Comparison of ENCODE assay signal across 24 cellular contexts in genomic region chr16:11306381-11306780, GRCh38. TPM values are rescaled to one million over a fixed set of nuclear protein-coding genes. Genes with fewer than 3 reads are reported as not detected.
DNase-seq lines count a peak whose midpoint lies in the region; ATAC-seq, FAIRE-seq and TF ChIP-seq lines count a peak whose summit lies in the region.
"Had no signal": no experiment of that assay in that cellular context is flagged by ENCODE, and none has a peak within 500 bp of the region (broad histone marks: within the 10 kb centered on the region; RNA-seq: fewer than 3 reads in every experiment).

No MANE protein-coding gene starts in this region.

- in situ Hi-C loops in GM12878 (cut with MboI) = loop anchor here (5.0 to 10.0 kb wide), 2 partner anchors 339 to 1002 kb away; no protein-coding TSS in a partner anchor

- H3K79me2 ChIP-seq in GM12878 (ENCODE audit: control insufficient read depth, insufficient read depth, low read length) (no peaks in the 10 kb centered on the region), SK-N-SH (ENCODE audit: insufficient read depth) (no peaks in the 10 kb centered on the region)

- no peaks in the 10 kb centered on the region for H3K9me2 ChIP-seq in SK-N-SH

- no peaks in the 10 kb centered on the region for H4K20me1 ChIP-seq in BLaER1
- H4K20me1 ChIP-seq in GM12878 (ENCODE audit: control insufficient read depth, insufficient read depth) = no peaks in the 10 kb centered on the region
- H4K20me1 ChIP-seq in SK-N-SH (ENCODE audit: insufficient read depth) = no peaks in the 10 kb centered on the region
- H4K20me1 ChIP-seq: BLaER1 treated with 17β-estradiol and CSF1 and Interleukin-3, amounts not matched to agents 10 nM and 100 nM had no signal

- no TSS peak for BruUV-seq in GM12878 (replicated peaks; lab: Mats Ljungman, UMichigan)

- H2AFZ ChIP-seq in GM12878 (ENCODE audit: control insufficient read depth, low read depth, low read length) = no peak overlapping the region
- H2AFZ ChIP-seq in SK-N-SH (ENCODE audit: low read depth) = no peak overlapping the region

- POLR2A ChIA-PET in GM12878 (lab: Charles Lee) = no interaction called here
- POLR2A ChIA-PET in SK-N-SH (lab: Yijun Ruan, JAX) = no interaction called here

- CTCF ChIA-PET in GM12878 (lab: Yijun Ruan, JAX) = no interaction called here
- CTCF ChIA-PET in SK-N-SH (lab: Yijun Ruan, JAX) = no interaction called here

- ATAC-seq in GM12878 = no peak
- ATAC-seq: A549; activated T-cell treated with anti-CD3 and anti-CD28 coated beads, Interleukin-2, amount 50 U/mL, for 4 hours; heart right ventricle had no signal

- TF ChIP-seq RAD21 in GM12878 (IDR thresholded peaks at IDR 0.05; ENCODE audit: insufficient read depth, low read depth, low read length) = no peak
- TF ChIP-seq RAD21 in SK-N-SH (IDR thresholded peaks at IDR 0.05; ENCODE audit: low read length) = no peak

- H3K27me3 Mint-ChIP-seq in glutamatergic neuron (ENCODE audit: unreplicated experiment) = peaks cover 1% of the 10 kb centered on the region

- DNase-seq in GM12878 (ENCODE audit: low read depth, low spot score) (no peak), SK-N-SH (no peak), glutamatergic neuron (no peak)
- DNase-seq: activated CD4-positive, CD25-positive, alpha-beta regulatory T cell treated with anti-CD3 and anti-CD28 coated beads, Interleukin-2, amount 50 U/mL, for 72 hours; activated CD8-positive, alpha-beta memory T cell treated with anti-CD3 and anti-CD28 coated beads for 24 hours; activated naive CD4-positive, alpha-beta T cell treated with Interleukin-2 at 50 U/mL for 16 hours; activated T-cell treated with anti-CD3 and anti-CD28 coated beads, Interleukin-2, amount 50 U/mL, for 4 hours; amygdala; dermis blood vessel endothelial cell; H9; heart right ventricle; KG1; left lung; MV-4-11; NCI-H187; NCI-H69; nephron progenitor cell had no signal

- TF ChIP-seq EP300 in GM12878 (IDR thresholded peaks at IDR 0.05; ENCODE audit: borderline replicate concordance in 1 of 2, control insufficient read depth in 1 of 2, low read depth in 2 of 2, low read length in 2 of 2) (no peak), SK-N-SH (IDR thresholded peaks at IDR 0.05; ENCODE audit: borderline replicate concordance in 1 of 2, low read depth in 1 of 2, low read length in 1 of 2) (no peak)

- TF ChIP-seq CTCF in GM12878 (IDR thresholded peaks at IDR 0.05 in 2 of 3, conservative IDR thresholded peaks at IDR 0.05 in 1 of 3; ENCODE audit: control insufficient read depth in 2 of 3, extremely low read depth in 1 of 3, insufficient read depth in 1 of 3, low read depth in 3 of 3, low read length in 3 of 3) (no peak), SK-N-SH (IDR thresholded peaks at IDR 0.05) (no peak), glutamatergic neuron (IDR thresholded peaks at IDR 0.05; ENCODE audit: partially characterized antibody, unreplicated experiment) (no peak)

- RAD21 ChIA-PET in GM12878 (lab: Charles Lee; ENCODE audit: unreplicated experiment) = no interaction called here

- H3K36me3 ChIP-seq in BLaER1 (no peaks in the 10 kb centered on the region), GM12878 (ENCODE audit: control insufficient read depth in 2 of 2, insufficient read depth in 2 of 2, low read length in 1 of 2) (no peaks in the 10 kb centered on the region), SK-N-SH (replicated peaks in 1 of 2; ENCODE audit: control insufficient read depth in 1 of 2, insufficient read depth in 2 of 2, low read length in 1 of 2) (no peaks in the 10 kb centered on the region)
- H3K36me3 ChIP-seq: BLaER1 treated with 17β-estradiol and CSF1 and Interleukin-3, amounts not matched to agents 10 nM and 100 nM; heart right ventricle; left lung had no signal

- WGBS in GM12878 (ENCODE audit: insufficient coverage, insufficient replicate concordance, low lambda C conversion rate, missing lambda C conversion rate) = 96% methylated on average over 8 of the region's 8 CpGs
- WGBS in SK-N-SH (ENCODE audit: low lambda C conversion rate) = 85% methylated on average over 8 of the region's 8 CpGs

- peaks cover 2% of the 10 kb centered on the region for H3K4me1 Mint-ChIP-seq in glutamatergic neuron (ENCODE audit: low read depth, unreplicated experiment)

- SMC1A ChIA-PET in GM12878 (lab: Charles Lee; ENCODE audit: uncharacterized antibody, unreplicated experiment) = no interaction called here

- H3K9me3 ChIP-seq in BLaER1 (peaks cover 34% of the 10 kb centered on the region), GM12878 (replicated peaks; ENCODE audit: control insufficient read depth, insufficient read depth, low read length) (peaks cover 2% of the 10 kb centered on the region; the same call in 2 of the 3 replicates), SK-N-SH (no peaks in the 10 kb centered on the region)
- H3K9me3 ChIP-seq: A549, left lung had no signal

- H3K4me1 ChIP-seq in BLaER1 = peaks cover 54% of the 10 kb centered on the region
- peaks cover 62% of the 10 kb centered on the region for H3K4me1 ChIP-seq in GM12878 (ENCODE audit: control insufficient read depth, insufficient read depth, low read length)
- H3K4me1 ChIP-seq in SK-N-SH (ENCODE audit: control insufficient read depth in 1 of 2, insufficient read depth in 2 of 2, low read depth in 1 of 2, low read length in 1 of 2) = peaks cover 0 to 12% of the 10 kb centered on the region in 2 experiments; a peak in 1 of 4 replicates
- H3K4me1 ChIP-seq: A549 had no signal

- intact Hi-C loops in GM12878 (cut with micrococcal nuclease; ENCODE audit: unreplicated experiment) = no loop called here

- H3K4me3 Mint-ChIP-seq in glutamatergic neuron (ENCODE audit: unreplicated experiment) = no peak overlapping the region
- H3K4me3 Mint-ChIP-seq: activated T-cell treated with anti-CD3 and anti-CD28 coated beads, Interleukin-2, amount 50 U/mL, for 4 hours; H9; nephron progenitor cell had no signal

- no peaks in the 10 kb centered on the region for H3K27me3 ChIP-seq in BLaER1
- no peaks in the 10 kb centered on the region for H3K27me3 ChIP-seq in GM12878 (replicated peaks in 1 of 2; ENCODE audit: control insufficient read depth in 2 of 2, insufficient read depth in 2 of 2, low read length in 1 of 2)
- H3K27me3 ChIP-seq in SK-N-SH (ENCODE audit: insufficient read depth) = no peaks in the 10 kb centered on the region
- H3K27me3 ChIP-seq: BLaER1 treated with 17β-estradiol and CSF1 and Interleukin-3, amounts not matched to agents 10 nM and 100 nM; heart right ventricle; left lung had no signal

- H3K4me3 ChIP-seq in BLaER1 (no peak overlapping the region), GM12878 (no peak overlapping the region), SK-N-SH (ENCODE audit: low read depth in 2 of 2, low read length in 1 of 2) (no peak overlapping the region)
- H3K4me3 ChIP-seq: A549; BLaER1 treated with 17β-estradiol and CSF1 and Interleukin-3, amounts not matched to agents 10 nM and 100 nM; heart right ventricle; left lung had no signal

- peaks cover 1% of the 10 kb centered on the region for H3K9me3 Mint-ChIP-seq in glutamatergic neuron (ENCODE audit: unreplicated experiment)
- H3K9me3 Mint-ChIP-seq: activated T-cell treated with anti-CD3 and anti-CD28 coated beads, Interleukin-2, amount 50 U/mL, for 4 hours; H9; nephron progenitor cell had no signal

- no peaks in the 10 kb centered on the region for H3F3A ChIP-seq in SK-N-SH (replicated peaks; ENCODE audit: insufficient read depth)

- no peaks in the 10 kb centered on the region for H3K36me3 Mint-ChIP-seq in glutamatergic neuron (ENCODE audit: unreplicated experiment)

- H3K4me2 ChIP-seq in BLaER1 (no peak overlapping the region), GM12878 (ENCODE audit: control insufficient read depth, insufficient read depth) (no peak overlapping the region), SK-N-SH (no peak overlapping the region)
- H3K4me2 ChIP-seq: A549; BLaER1 treated with 17β-estradiol and CSF1 and Interleukin-3, amounts not matched to agents 10 nM and 100 nM had no signal

- no peak overlapping the region for H3K9ac ChIP-seq in BLaER1
- H3K9ac ChIP-seq in GM12878 (ENCODE audit: control insufficient read depth, insufficient read depth, low read length) = no peak overlapping the region
- H3K9ac ChIP-seq in SK-N-SH = no peak overlapping the region
- H3K9ac ChIP-seq: BLaER1 treated with 17β-estradiol and CSF1 and Interleukin-3, amounts not matched to agents 10 nM and 100 nM had no signal

- no peak for TF ChIP-seq POLR2A in GM12878 (IDR thresholded peaks at IDR 0.05; ENCODE audit: low read depth, low read length)

- no peak for FAIRE-seq in GM12878 (lab: Jason Lieb, UNC)
- FAIRE-seq: A549 had no signal

- H3K27ac Mint-ChIP-seq in glutamatergic neuron (ENCODE audit: unreplicated experiment) = no peak overlapping the region

- H3K27ac ChIP-seq in BLaER1 (peak overlapping the region; percentile 26; the same call in 1 of the 2 replicates), GM12878 (ENCODE audit: control insufficient read depth, insufficient read depth) (no peak overlapping the region), SK-N-SH (ENCODE audit: low read depth in 2 of 2, low read length in 1 of 2) (no peak overlapping the region)
- H3K27ac ChIP-seq: heart right ventricle had no signal

RNA-seq across cellular contexts. Expression of gene PRM1, which starts 25.3 kb away (rescaled TPM):
- total RNA-seq in GM12878 (2013; cell fraction: nucleolus; rRNA removed) = not detected in 2 replicates
- not detected in 2 replicates for total RNA-seq in GM12878 (2014; rRNA removed)
- total RNA-seq in GM12878 (2014; rRNA removed; fragmentation: Illumina TruSeq; extraction: Trizol) = not detected in 2 replicates
- total RNA-seq in GM12878 (2021) = 0.56 TPM in 1 of 2 replicates, not detected in the other
- polyA plus RNA-seq in GM12878 (2011; ENCODE audit: low read depth) = not detected
- polyA plus RNA-seq in GM12878 (2011; rRNA removed) = not detected in 2 replicates
- polyA plus RNA-seq in GM12878 (2011; cell fraction: cytosol; rRNA removed) = not detected in 2 replicates
- polyA plus RNA-seq in GM12878 (2011; cell fraction: nucleus; rRNA removed) = not detected in 2 replicates
- not detected in 2 replicates for polyA plus RNA-seq in GM12878 (2012)
- not detected in 2 replicates for polyA plus RNA-seq in GM12878 (2014; fragmentation: Illumina TruSeq; extraction: Trizol)
- polyA plus RNA-seq in GM12878 (2014; fragmentation: Nextera tagmentation; extraction: Ambion mirVana) = under 1 TPM in 1 of 2 experiments, not detected in 1; 0.20 TPM
- not detected in 2 replicates for polyA plus RNA-seq in GM12878 (2014; rRNA removed)
- not detected for polyA plus RNA-seq in GM12878 (2016; fragmentation: Nextera tagmentation; extraction: Ambion mirVana)
- polyA minus RNA-seq in GM12878 (2011; rRNA and poly(A)+ RNA removed) = not detected in 2 replicates
- polyA minus RNA-seq in GM12878 (2011; cell fraction: cytosol; rRNA and poly(A)+ RNA removed) = not detected in 2 replicates
- not detected in 2 replicates for polyA minus RNA-seq in GM12878 (2011; cell fraction: nucleus; rRNA and poly(A)+ RNA removed)
- not detected in 2 replicates for polyA plus RNA-seq in SK-N-SH (2012; rRNA removed)
- polyA plus RNA-seq in SK-N-SH (2012; cell fraction: cytosol; rRNA removed) = not detected in 2 replicates
- polyA plus RNA-seq in SK-N-SH (2012; cell fraction: nucleus; rRNA removed) = not detected in 2 replicates
- not detected for total RNA-seq in glutamatergic neuron (ENCODE audit: unreplicated experiment)
- total RNA-seq: activated T-cell treated with anti-CD3 and anti-CD28 coated beads, Interleukin-2, amount 50 U/mL, for 4 hours; Daoy; dermis blood vessel endothelial cell; H9; heart right ventricle; left lung; mononuclear cell; posterior vena cava; temporal lobe had no signal
- polyA plus RNA-seq: A549, heart right ventricle had no signal

RNA-seq across cellular contexts. Expression of gene PRM2, which starts 30.1 kb away (rescaled TPM):
- not detected in 2 replicates for total RNA-seq in GM12878 (2013; cell fraction: nucleolus; rRNA removed)
- total RNA-seq in GM12878 (2014; rRNA removed) = not detected in 2 replicates
- not detected in 2 replicates for total RNA-seq in GM12878 (2014; rRNA removed; fragmentation: Illumina TruSeq; extraction: Trizol)
- not detected in 2 replicates for total RNA-seq in GM12878 (2021)
- not detected for polyA plus RNA-seq in GM12878 (2011; ENCODE audit: low read depth)
- polyA plus RNA-seq in GM12878 (2011; rRNA removed) = not detected in 2 replicates
- polyA plus RNA-seq in GM12878 (2011; cell fraction: cytosol; rRNA removed) = not detected in 2 replicates
- not detected in 2 replicates for polyA plus RNA-seq in GM12878 (2011; cell fraction: nucleus; rRNA removed)
- polyA plus RNA-seq in GM12878 (2012) = not detected in 2 replicates
- polyA plus RNA-seq in GM12878 (2014; fragmentation: Illumina TruSeq; extraction: Trizol) = not detected in 2 replicates
- not detected for polyA plus RNA-seq in GM12878 (2014; fragmentation: Nextera tagmentation; extraction: Ambion mirVana)
- polyA plus RNA-seq in GM12878 (2014; rRNA removed) = 0.27 TPM in 1 of 2 replicates, not detected in the other
- not detected for polyA plus RNA-seq in GM12878 (2016; fragmentation: Nextera tagmentation; extraction: Ambion mirVana)
- not detected in 2 replicates for polyA minus RNA-seq in GM12878 (2011; rRNA and poly(A)+ RNA removed)
- polyA minus RNA-seq in GM12878 (2011; cell fraction: cytosol; rRNA and poly(A)+ RNA removed) = not detected in 2 replicates
- polyA minus RNA-seq in GM12878 (2011; cell fraction: nucleus; rRNA and poly(A)+ RNA removed) = not detected in 2 replicates
- polyA plus RNA-seq in SK-N-SH (2012; rRNA removed) = not detected in 2 replicates
- not detected in 2 replicates for polyA plus RNA-seq in SK-N-SH (2012; cell fraction: cytosol; rRNA removed)
- not detected in 2 replicates for polyA plus RNA-seq in SK-N-SH (2012; cell fraction: nucleus; rRNA removed)
- total RNA-seq in glutamatergic neuron (ENCODE audit: unreplicated experiment) = not detected
- total RNA-seq: activated T-cell treated with anti-CD3 and anti-CD28 coated beads, Interleukin-2, amount 50 U/mL, for 4 hours; Daoy; dermis blood vessel endothelial cell; H9; heart right ventricle; left lung; mononuclear cell; posterior vena cava; temporal lobe had no signal
- polyA plus RNA-seq: A549, heart right ventricle had no signal

RNA-seq across cellular contexts. Expression of gene PRM3, which starts 33.0 kb away (rescaled TPM):
- not detected in 2 replicates for total RNA-seq in GM12878 (2013; cell fraction: nucleolus; rRNA removed)
- total RNA-seq in GM12878 (2014; rRNA removed) = not detected in 2 replicates
- not detected in 2 replicates for total RNA-seq in GM12878 (2014; rRNA removed; fragmentation: Illumina TruSeq; extraction: Trizol)
- not detected in 2 replicates for total RNA-seq in GM12878 (2021)
- polyA plus RNA-seq in GM12878 (2011; ENCODE audit: low read depth) = not detected
- not detected in 2 replicates for polyA plus RNA-seq in GM12878 (2011; rRNA removed)
- polyA plus RNA-seq in GM12878 (2011; cell fraction: cytosol; rRNA removed) = not detected in 2 replicates
- not detected in 2 replicates for polyA plus RNA-seq in GM12878 (2011; cell fraction: nucleus; rRNA removed)
- polyA plus RNA-seq in GM12878 (2012) = not detected in 2 replicates
- not detected in 2 replicates for polyA plus RNA-seq in GM12878 (2014; fragmentation: Illumina TruSeq; extraction: Trizol)
- not detected for polyA plus RNA-seq in GM12878 (2014; fragmentation: Nextera tagmentation; extraction: Ambion mirVana)
- not detected in 2 replicates for polyA plus RNA-seq in GM12878 (2014; rRNA removed)
- polyA plus RNA-seq in GM12878 (2016; fragmentation: Nextera tagmentation; extraction: Ambion mirVana) = not detected
- polyA minus RNA-seq in GM12878 (2011; rRNA and poly(A)+ RNA removed) = not detected in 2 replicates
- polyA minus RNA-seq in GM12878 (2011; cell fraction: cytosol; rRNA and poly(A)+ RNA removed) = not detected in 2 replicates
- polyA minus RNA-seq in GM12878 (2011; cell fraction: nucleus; rRNA and poly(A)+ RNA removed) = not detected in 2 replicates
- not detected in 2 replicates for polyA plus RNA-seq in SK-N-SH (2012; rRNA removed)
- polyA plus RNA-seq in SK-N-SH (2012; cell fraction: cytosol; rRNA removed) = not detected in 2 replicates
- polyA plus RNA-seq in SK-N-SH (2012; cell fraction: nucleus; rRNA removed) = not detected in 2 replicates
- not detected for total RNA-seq in glutamatergic neuron (ENCODE audit: unreplicated experiment)
- total RNA-seq: activated T-cell treated with anti-CD3 and anti-CD28 coated beads, Interleukin-2, amount 50 U/mL, for 4 hours; Daoy; dermis blood vessel endothelial cell; H9; heart right ventricle; left lung; mononuclear cell; posterior vena cava; temporal lobe had no signal
- polyA plus RNA-seq: A549, heart right ventricle had no signal

RNA-seq across cellular contexts. Expression of gene TNP2, which starts 37.3 kb away (rescaled TPM):
- not detected in 2 replicates for total RNA-seq in GM12878 (2013; cell fraction: nucleolus; rRNA removed)
- not detected in 2 replicates for total RNA-seq in GM12878 (2014; rRNA removed)
- total RNA-seq in GM12878 (2014; rRNA removed; fragmentation: Illumina TruSeq; extraction: Trizol) = not detected in 2 replicates
- total RNA-seq in GM12878 (2021) = not detected in 2 replicates
- not detected for polyA plus RNA-seq in GM12878 (2011; ENCODE audit: low read depth)
- not detected in 2 replicates for polyA plus RNA-seq in GM12878 (2011; rRNA removed)
- not detected in 2 replicates for polyA plus RNA-seq in GM12878 (2011; cell fraction: cytosol; rRNA removed)
- not detected in 2 replicates for polyA plus RNA-seq in GM12878 (2011; cell fraction: nucleus; rRNA removed)
- polyA plus RNA-seq in GM12878 (2012) = not detected in 2 replicates
- not detected in 2 replicates for polyA plus RNA-seq in GM12878 (2014; fragmentation: Illumina TruSeq; extraction: Trizol)
- not detected for polyA plus RNA-seq in GM12878 (2014; fragmentation: Nextera tagmentation; extraction: Ambion mirVana)
- polyA plus RNA-seq in GM12878 (2014; rRNA removed) = not detected in 2 replicates
- polyA plus RNA-seq in GM12878 (2016; fragmentation: Nextera tagmentation; extraction: Ambion mirVana) = not detected
- not detected in 2 replicates for polyA minus RNA-seq in GM12878 (2011; rRNA and poly(A)+ RNA removed)
- polyA minus RNA-seq in GM12878 (2011; cell fraction: cytosol; rRNA and poly(A)+ RNA removed) = not detected in 2 replicates
- not detected in 2 replicates for polyA minus RNA-seq in GM12878 (2011; cell fraction: nucleus; rRNA and poly(A)+ RNA removed)
- polyA plus RNA-seq in SK-N-SH (2012; rRNA removed) = not detected in 2 replicates
- polyA plus RNA-seq in SK-N-SH (2012; cell fraction: cytosol; rRNA removed) = not detected in 2 replicates
- not detected in 2 replicates for polyA plus RNA-seq in SK-N-SH (2012; cell fraction: nucleus; rRNA removed)
- total RNA-seq in glutamatergic neuron (ENCODE audit: unreplicated experiment) = not detected
- total RNA-seq: activated T-cell treated with anti-CD3 and anti-CD28 coated beads, Interleukin-2, amount 50 U/mL, for 4 hours; Daoy; dermis blood vessel endothelial cell; H9; heart right ventricle; left lung; mononuclear cell; posterior vena cava; temporal lobe had no signal
- polyA plus RNA-seq: A549, heart right ventricle had no signal

RNA-seq across cellular contexts. Expression of gene RMI2, which starts 38.9 kb away (rescaled TPM):
- total RNA-seq in GM12878 (2013; cell fraction: nucleolus; rRNA removed) = 50.7 and 51.0 TPM in 2 replicates
- total RNA-seq in GM12878 (2014; rRNA removed) (30.3 and 38.6 TPM in 2 replicates), GM12878 (2014; rRNA removed; fragmentation: Illumina TruSeq; extraction: Trizol) (25.4 and 26.6 TPM in 2 replicates), GM12878 (2021) (39.2 and 39.3 TPM in 2 replicates), glutamatergic neuron (ENCODE audit: unreplicated experiment) (4.2 TPM)
- polyA plus RNA-seq in GM12878 (2011; ENCODE audit: low read depth) = 18.7 TPM
- polyA plus RNA-seq in GM12878 (2011; rRNA removed) (34.0 and 51.7 TPM in 2 replicates), GM12878 (2014; fragmentation: Illumina TruSeq; extraction: Trizol) (47.1 and 65.7 TPM in 2 replicates), GM12878 (2014; fragmentation: Nextera tagmentation; extraction: Ambion mirVana) (10 to 100 TPM in 1 of 2 experiments, 1 to 10 TPM in 1; 9.6 to 21.7 TPM), GM12878 (2014; rRNA removed) (28.5 and 34.6 TPM in 2 replicates), GM12878 (2016; fragmentation: Nextera tagmentation; extraction: Ambion mirVana) (10 to 100 TPM; 26.4 to 68.8 TPM), SK-N-SH (2012; rRNA removed) (5.6 and 8.5 TPM in 2 replicates)
- 16.0 and 24.0 TPM in 2 replicates for polyA plus RNA-seq in GM12878 (2011; cell fraction: cytosol; rRNA removed)
- 18.6 and 23.4 TPM in 2 replicates for polyA plus RNA-seq in GM12878 (2011; cell fraction: nucleus; rRNA removed)
- polyA plus RNA-seq in GM12878 (2012) = 25.6 and 28.3 TPM in 2 replicates
- polyA minus RNA-seq in GM12878 (2011; rRNA and poly(A)+ RNA removed) = 14.5 and 20.4 TPM in 2 replicates
- 6.9 and 8.0 TPM in 2 replicates for polyA minus RNA-seq in GM12878 (2011; cell fraction: cytosol; rRNA and poly(A)+ RNA removed)
- 5.2 and 6.1 TPM in 2 replicates for polyA minus RNA-seq in GM12878 (2011; cell fraction: nucleus; rRNA and poly(A)+ RNA removed)
- polyA plus RNA-seq in SK-N-SH (2012; cell fraction: cytosol; rRNA removed) = 11.5 and 13.0 TPM in 2 replicates
- polyA plus RNA-seq in SK-N-SH (2012; cell fraction: nucleus; rRNA removed) = 4.5 and 5.8 TPM in 2 replicates
